3 cellular contexts compared by ENCODE assay signal in genomic region chr11:22641559-22641958, GRCh38.
TF ChIP-seq lines count a peak whose summit lies in the region.

No MANE protein-coding gene starts in this region.

TF ChIP-seq in HepG2, 621 proteins besides CTCF, POLR2A, EP300 and RAD21:
- TF ChIP-seq CREB1 (IDR thresholded peaks at IDR 0.05): 0 out of 2 replicates have a peak, but pooled peaks have one; percentile 8
- no peak for TF ChIP-seq CREB1 (CRISPR knock-in tag; IDR thresholded peaks at IDR 0.05)
- TF ChIP-seq MEIS1 (CRISPR knock-in tag; IDR thresholded peaks at IDR 0.05; ENCODE audit: borderline replicate concordance): no peak

TF ChIP-seq in H1, 55 proteins besides CTCF, POLR2A, EP300 and RAD21:
- TF ChIP-seq SIRT6 (IDR thresholded peaks at IDR 0.05; ENCODE audit: low read length): no peak

TF ChIP-seq in neural cell, 6 proteins besides CTCF, POLR2A, EP300 and RAD21:
- TF ChIP-seq TAF1 (IDR thresholded peaks at IDR 0.05; ENCODE audit: low read depth) (no peak), POLR2AphosphoS5 (IDR thresholded peaks at IDR 0.05) (peak; percentile 64)
